Comparison of ENCODE assay signal across 31 cellular contexts in genomic region chr1:78737241-78737640, GRCh38.
"Had no signal": no experiment of that assay in that cellular context is flagged by ENCODE, and none has a peak within 500 bp of the region (broad histone marks: within the 10 kb centered on the region; RNA-seq: fewer than 3 reads in every experiment).

No MANE protein-coding gene starts in this region.

- FAIRE-seq: bronchial epithelial cell, TTC549 had no signal

- H3K4me3 ChIP-seq: ascending aorta, cardiac muscle cell had no signal

- H3K36me3 ChIP-seq: ascending aorta, cardiac muscle cell had no signal

- H3K27me3 ChIP-seq: ascending aorta, cardiac muscle cell had no signal

- H3K4me1 ChIP-seq: ascending aorta had no signal

- H3K27ac ChIP-seq: ascending aorta, cardiac muscle cell, VCaP had no signal

- H3K9me3 ChIP-seq: ascending aorta had no signal

- DNase-seq: activated B cell treated with CpG ODN at 0.5 μM for 24 hours; activated CD4-positive, alpha-beta memory T cell treated with anti-CD3 and anti-CD28 coated beads for 36 hours; activated CD4-positive, alpha-beta T cell treated with anti-CD3 and anti-CD28 coated beads for 4 hours; activated CD4-positive, alpha-beta T cell treated with anti-CD3 and anti-CD28 coated beads, Interleukin-2, amount 10 ng/mL, durations not matched to agents 24 days and 14 days; activated CD4-positive, alpha-beta T cell treated with anti-CD3 and anti-CD28 coated beads, Interleukin-2, amount 50 U/mL, for 1 hour; activated CD4-positive, alpha-beta T cell treated with anti-CD3 and anti-CD28 coated beads, Interleukin-2, amount 50 U/mL, for 4 hours; activated CD4-positive, CD25-positive, alpha-beta regulatory T cell treated with anti-CD3 and anti-CD28 coated beads, Interleukin-2, amount 50 U/mL, for 72 hours; activated CD8-positive, alpha-beta memory T cell treated with anti-CD3 and anti-CD28 coated beads for 24 hours; activated CD8-positive, alpha-beta memory T cell treated with anti-CD3 and anti-CD28 coated beads, Interleukin-2, amount 10 ng/mL, durations not matched to agents 7 days and 5 days; activated CD8-positive, alpha-beta memory T cell treated with anti-CD3 and anti-CD28 coated beads, Interleukin-2, amount 50 U/mL, for 48 hours; activated CD8-positive, alpha-beta T cell treated with anti-CD3 and anti-CD28 coated beads for 36 hours; activated effector memory CD4-positive, alpha-beta T cell treated with Interleukin-2 at 50 U/mL for 16 hours; activated gamma-delta T cell; activated naive CD4-positive, alpha-beta T cell treated with anti-CD3 and anti-CD28 coated beads, Interleukin-2, amount 10 ng/mL, durations not matched to agents 7 days and 5 days; activated naive CD4-positive, alpha-beta T cell treated with Interleukin-2 at 50 U/mL for 16 hours; activated naive CD8-positive, alpha-beta T cell treated with anti-CD3 and anti-CD28 coated beads, Interleukin-2, amount 10 ng/mL, durations not matched to agents 7 days and 5 days; activated naive CD8-positive, alpha-beta T cell treated with anti-CD3 and anti-CD28 coated beads, Interleukin-2, amount 50 U/mL, for 24 hours; activated T-cell treated with anti-CD3 and anti-CD28 coated beads, Interleukin-2, amount 50 U/mL, for 24 hours; activated T-cell treated with anti-CD3 and anti-CD28 coated beads, Interleukin-2, amount 50 U/mL, for 48 hours; amygdala; anterior cingulate cortex; caudate nucleus; cerebellar nuclear complex; T-helper 1 cell; T-helper 2 cell; T-helper 9 cell had no signal
